ENCODE assay signal across 18 cellular contexts in genomic region chr14:70832536-70833305, GRCh38. TPM values are rescaled to one million over a fixed set of nuclear protein-coding genes. Genes with fewer than 3 reads are reported as not detected.
DNase-seq lines count a peak whose midpoint lies in the region; ATAC-seq, FAIRE-seq and TF ChIP-seq lines count a peak whose summit lies in the region.
"Had no signal": no experiment of that assay in that cellular context is flagged by ENCODE, and none has a peak within 500 bp of the region (broad histone marks: within the 10 kb centered on the region; RNA-seq: fewer than 3 reads in every experiment).

No MANE protein-coding gene starts in this region.

- H4K20me1 ChIP-seq in PC-3 (ENCODE audit: low read length), result no peaks in the 10 kb centered on the region
- no peaks in the 10 kb centered on the region for H4K20me1 ChIP-seq in keratinocyte (ENCODE audit: control insufficient read depth, extremely low read depth, insufficient read depth, low read length)

- H3K4me2 ChIP-seq in PC-3 (ENCODE audit: low read length), result no peak overlapping the region
- no peak overlapping the region for H3K4me2 ChIP-seq in keratinocyte (ENCODE audit: control insufficient read depth, extremely low read depth, insufficient read depth, low read depth, low read length)
- H3K4me2 ChIP-seq: A549 had no signal

- H3K4me3 ChIP-seq in ACC112 (ENCODE audit: low read depth, low read length) (no peak overlapping the region), PC-3 (ENCODE audit: low read length) (no peak overlapping the region), epithelial cell of esophagus (ENCODE audit: low read length) (no peak overlapping the region), keratinocyte (ENCODE audit: control insufficient read depth in 2 of 3, extremely low read depth in 1 of 3, insufficient read depth in 2 of 3, low read depth in 1 of 3, low read length in 3 of 3) (no peak overlapping the region), psoas muscle (no peak overlapping the region), Peyer's patch (no peak overlapping the region)
- H3K4me3 ChIP-seq: A549 had no signal

- ATAC-seq in PC-3, result peak; percentile 51
- no peak for ATAC-seq in psoas muscle
- ATAC-seq: A549, foreskin keratinocyte, HCT116, natural killer cell had no signal

- POLR2A ChIA-PET in PC-3 (lab: Charles Lee; ENCODE audit: unreplicated experiment), result no interaction called here

- H3K79me2 ChIP-seq in ACC112 (ENCODE audit: control insufficient read depth, insufficient read depth, low read length, unreplicated experiment) (no peaks in the 10 kb centered on the region), PC-3 (ENCODE audit: low read length) (no peaks in the 10 kb centered on the region), keratinocyte (ENCODE audit: control insufficient read depth, insufficient read depth, low read length) (no peaks in the 10 kb centered on the region)

- H3K9me2 ChIP-seq in PC-3 (replicated peaks; ENCODE audit: low read length), result no peaks in the 10 kb centered on the region

- WGBS in psoas muscle, 3 donors, result 65 to 66% (median 66%) methylated on average over 16 of the region's 16 CpGs

- intact Hi-C loops in PC-3 (cut with micrococcal nuclease) (no loop called here), psoas muscle (cut with DNase I) (no loop called here)

- H3K27ac ChIP-seq in ACC112 (ENCODE audit: low read depth, low read length) (no peak overlapping the region), PC-3 (ENCODE audit: low read length) (no peak overlapping the region), keratinocyte (ENCODE audit: control insufficient read depth, insufficient read depth, low read length) (no peak overlapping the region), psoas muscle (no peak overlapping the region), Peyer's patch (no peak overlapping the region)
- H3K27ac ChIP-seq: A549, foreskin keratinocyte had no signal

- H3K9me1 ChIP-seq in keratinocyte (ENCODE audit: control insufficient read depth, extremely low read depth, insufficient read depth, low read length), result no peaks in the 10 kb centered on the region

- H3K9me3 ChIP-seq in PC-3 (ENCODE audit: low read length), result no peaks in the 10 kb centered on the region
- H3K9me3 ChIP-seq in keratinocyte (ENCODE audit: control insufficient read depth, low read depth, low read length), result peaks cover 2% of the 10 kb centered on the region
- H3K9me3 ChIP-seq in psoas muscle, result no peaks in the 10 kb centered on the region
- H3K9me3 ChIP-seq in Peyer's patch, result no peaks in the 10 kb centered on the region
- H3K9me3 ChIP-seq: A549 had no signal

- H3K4me1 ChIP-seq in ACC112 (ENCODE audit: control insufficient read depth, insufficient read depth, low read length, unreplicated experiment) (peaks cover 9% of the 10 kb centered on the region), PC-3 (ENCODE audit: insufficient read depth, low read length) (peaks cover 11% of the 10 kb centered on the region; the same call in 1 of the 2 replicates), keratinocyte (ENCODE audit: control insufficient read depth, extremely low read depth, insufficient read depth, low read length) (no peaks in the 10 kb centered on the region), psoas muscle (no peaks in the 10 kb centered on the region), Peyer's patch (peaks cover 0 to 12% (median 0%) of the 10 kb centered on the region in 4 donors)
- H3K4me1 ChIP-seq: A549, foreskin keratinocyte had no signal

- H3K9ac ChIP-seq in PC-3 (ENCODE audit: low read length) (no peak overlapping the region), keratinocyte (ENCODE audit: control insufficient read depth, extremely low read depth, insufficient read depth, low read length) (no peak overlapping the region)

- no peak for FAIRE-seq in keratinocyte (lab: Jason Lieb, UNC)
- FAIRE-seq: A549 had no signal

- no peak for TF ChIP-seq CTCF in PC-3 (conservative IDR thresholded peaks at IDR 0.05; ENCODE audit: low read depth, low read length)
- no peak for TF ChIP-seq CTCF in epithelial cell of esophagus (IDR thresholded peaks at IDR 0.05; ENCODE audit: insufficient read depth, low read depth, low read length, missing control alignments)
- no peak for TF ChIP-seq CTCF in keratinocyte (optimal IDR thresholded peaks at IDR 0.05 in 1 of 3, IDR thresholded peaks at IDR 0.05 in 1 of 3, conservative IDR thresholded peaks at IDR 0.05 in 1 of 3; ENCODE audit: extremely low read depth in 1 of 3, insufficient read depth in 2 of 3, low read length in 3 of 3)
- no peak for TF ChIP-seq CTCF in psoas muscle (IDR thresholded peaks at IDR 0.05)
- no peak for TF ChIP-seq CTCF in Peyer's patch (IDR thresholded peaks at IDR 0.05)

- BruUV-seq in PC-3 (replicated peaks; lab: Mats Ljungman, UMichigan), result no TSS peak

- H3K27me3 ChIP-seq in ACC112 (ENCODE audit: insufficient read depth, low read length), result no peaks in the 10 kb centered on the region
- no peaks in the 10 kb centered on the region for H3K27me3 ChIP-seq in PC-3 (ENCODE audit: low read length)
- H3K27me3 ChIP-seq in keratinocyte (ENCODE audit: control insufficient read depth, extremely low read depth, insufficient read depth, low read length), result no peaks in the 10 kb centered on the region
- H3K27me3 ChIP-seq in psoas muscle (ENCODE audit: insufficient read depth in 3 of 3, low read length in 2 of 3), result no peaks in the 10 kb centered on the region
- no peaks in the 10 kb centered on the region for H3K27me3 ChIP-seq in Peyer's patch
- H3K27me3 ChIP-seq: foreskin keratinocyte had no signal

- no peak for TF ChIP-seq POLR2A in Peyer's patch (IDR thresholded peaks at IDR 0.05)

- H3F3A ChIP-seq in PC-3 (ENCODE audit: low read length, unreplicated experiment), result no peaks in the 10 kb centered on the region

- peak overlapping the region; percentile 75 for H2AFZ ChIP-seq in ACC112 (ENCODE audit: low read length, unreplicated experiment)
- 0 out of 2 replicates have a peak overlapping the region, but pooled peaks have one; percentile 51 for H2AFZ ChIP-seq in PC-3 (ENCODE audit: low read length)
- H2AFZ ChIP-seq in keratinocyte (ENCODE audit: control insufficient read depth, low read length), result peak overlapping the region; percentile 26

- in situ Hi-C loops in KBM-7 (cut with MboI; ENCODE audit: low pct_unique_long_range_greater_than_20kb, low sequenced_read_pairs), result no loop called here

- DNase-seq in PC-3, result peak; percentile 54
- peak; percentile 69 for DNase-seq in epithelial cell of esophagus (ENCODE audit: low read depth)
- no peak for DNase-seq in keratinocyte (ENCODE audit: low read depth, low spot score)
- DNase-seq in psoas muscle, result no peak
- DNase-seq in Peyer's patch, result no peak
- no peak for DNase-seq in KBM-7
- no peak for DNase-seq in middle frontal gyrus (ENCODE audit: extremely low spot score, low spot score)
- DNase-seq: activated B cell treated with CpG ODN at 0.5 μM for 24 hours; CD4-positive, CD25-positive, alpha-beta regulatory T cell; endodermal cell; mammary epithelial cell; natural killer cell; NCI-H1436; stimulated activated naive CD4-positive, alpha-beta T cell treated with Interleukin-2 at 50 U/mL for 16 hours had no signal

- dilution Hi-C loops in keratinocyte (cut with MboI; ENCODE audit: extremely low pct_ligation_motif_present, low sequenced_read_pairs), result no loop called here

- CTCF ChIA-PET in PC-3 (lab: Charles Lee), result interaction anchor here (0.6 to 0.8 kb wide), 2 partner anchors 14 to 221 kb away, joined by 3 to 10 read pairs; no protein-coding TSS in a partner anchor

- H3K36me3 ChIP-seq in ACC112 (ENCODE audit: insufficient read depth, low read length) (no peaks in the 10 kb centered on the region), PC-3 (ENCODE audit: low read depth, low read length) (no peaks in the 10 kb centered on the region), keratinocyte (ENCODE audit: control insufficient read depth in 2 of 2, extremely low read depth in 1 of 2, insufficient read depth in 2 of 2, low read length in 2 of 2) (no peaks in the 10 kb centered on the region), psoas muscle (ENCODE audit: insufficient read depth in 1 of 2, low read depth in 1 of 2) (no peaks in the 10 kb centered on the region), Peyer's patch (no peaks in the 10 kb centered on the region)

RNA-seq across cellular contexts. Expression of gene MAP3K9, which starts 23.4 kb away (rescaled TPM):
- total RNA-seq in PC-3 (2014; rRNA removed) (13.4 and 14.3 TPM in 2 replicates), psoas muscle (1 to 10 TPM; 2.1 to 4.3 (median 3.2) TPM), Peyer's patch (10 to 100 TPM in 3 of 4 donors, 1 to 10 TPM in 1; 8.6 to 14.0 (median 12.0) TPM)
- polyA plus RNA-seq in keratinocyte (6.5 to 9.4 TPM (median 7.2 TPM) in 3 replicates), psoas muscle (1 to 10 TPM in 2 of 3 donors, under 1 TPM in 1; 0.44 to 1.8 (median 1.1) TPM)
- polyA plus RNA-seq in keratinocyte (2011; ENCODE audit: low read depth), result 6.9 TPM
- 5.5 and 7.8 TPM in 2 replicates for polyA plus RNA-seq in keratinocyte (2011; cell fraction: cytosol; rRNA removed)
- polyA plus RNA-seq in keratinocyte (2011; cell fraction: nucleus; rRNA removed), result 23.7 and 27.0 TPM in 2 replicates
- 7.3 and 9.4 TPM in 2 replicates for polyA plus RNA-seq in keratinocyte (2012; ENCODE audit: low replicate concordance)
- 15.0 to 21.5 TPM (median 21.2 TPM) in 3 replicates for polyA minus RNA-seq in keratinocyte
- polyA minus RNA-seq in keratinocyte (2011; cell fraction: cytosol; rRNA and poly(A)+ RNA removed), result 7.9 TPM
- 22.4 and 35.8 TPM in 2 replicates for polyA minus RNA-seq in keratinocyte (2011; cell fraction: nucleus; rRNA and poly(A)+ RNA removed)

Comparison
In these comparisons a context has a peak if more than half of its experiments do, and no peak if none do; other contexts are left out.
1. DNase-seq: peak in PC-3 (single experiment) and epithelial cell of esophagus (single experiment); none in keratinocyte (single experiment), psoas muscle (0 of 2), Peyer's patch (0 of 3), KBM-7 (single experiment) and middle frontal gyrus (single experiment).
2. Peak in every context shown above with its lines, with median percentiles within 50 percentile points of each other: H2AFZ ChIP-seq.